In genomic region chr13:36420437-36420891, GRCh38 we compare ENCODE assay signal across 8 cellular contexts. TPM values are rescaled to one million over a fixed set of nuclear protein-coding genes. Genes with fewer than 3 reads are reported as not detected.
DNase-seq lines count a peak whose midpoint lies in the region; ATAC-seq lines count a peak whose summit lies in the region.

No MANE protein-coding gene starts in this region.

- intact Hi-C loops in left ventricle myocardium superior (cut with micrococcal nuclease) (loop anchor here (10.0 kb wide), 1 partner anchor 554 kb away; no protein-coding TSS in a partner anchor), sciatic nerve (cut with DNase I) (loop anchor here (10.0 kb wide), 1 partner anchor 314 kb away; no protein-coding TSS in a partner anchor)

- DNase-seq in NCI-H2029 treated with DMSO at 0.1 percent for 48 hours (lab: John Stamatoyannopoulos, UW) (peak; percentile 8), NCI-H2029 (lab: John Stamatoyannopoulos, UW) (no peak), NCI-H1417 treated with DMSO at 0.1 percent for 48 hours (lab: John Stamatoyannopoulos, UW) (peak; percentile 24), T follicular helper cell (ENCODE audit: low read depth) (peak; percentile 31), adipocyte (ENCODE audit: low read depth) (peak; percentile 92), left ventricle myocardium superior (peak; percentile 47), sciatic nerve (ENCODE audit: low spot score) (peak; percentile 86)

- no peaks in the 10 kb centered on the region for H3K27me3 ChIP-seq in adipocyte (replicated peaks; ENCODE audit: control insufficient read depth, insufficient read depth, low read length)

- peaks cover 5% of the 10 kb centered on the region for H3K9me3 ChIP-seq in adipocyte (ENCODE audit: control insufficient read depth, low read length)

- H3K4me3 ChIP-seq in adipocyte (ENCODE audit: low read length) = no peak overlapping the region

- peaks cover 13% of the 10 kb centered on the region for H3K4me1 ChIP-seq in adipocyte (ENCODE audit: control insufficient read depth, insufficient read depth, low read length)

- no peak overlapping the region for H3K9ac ChIP-seq in adipocyte (ENCODE audit: low read length)

- ATAC-seq in HG02759 (IDR thresholded peaks at IDR 0.05; ENCODE audit: unreplicated experiment) (peak; percentile 75), left ventricle myocardium superior (peak; percentile 71), sciatic nerve (peak; percentile 88)

- no peaks in the 10 kb centered on the region for H3K36me3 ChIP-seq in adipocyte (ENCODE audit: control insufficient read depth, insufficient read depth, low read length, severe bottlenecking)

RNA-seq across cellular contexts. Expression of gene CCNA1, which starts 11.8 kb away (rescaled TPM):
- not detected for total RNA-seq in left ventricle myocardium superior
- 0.85 TPM for total RNA-seq in sciatic nerve
